25 cellular contexts compared by ENCODE assay signal in the genomic region with DNA sequence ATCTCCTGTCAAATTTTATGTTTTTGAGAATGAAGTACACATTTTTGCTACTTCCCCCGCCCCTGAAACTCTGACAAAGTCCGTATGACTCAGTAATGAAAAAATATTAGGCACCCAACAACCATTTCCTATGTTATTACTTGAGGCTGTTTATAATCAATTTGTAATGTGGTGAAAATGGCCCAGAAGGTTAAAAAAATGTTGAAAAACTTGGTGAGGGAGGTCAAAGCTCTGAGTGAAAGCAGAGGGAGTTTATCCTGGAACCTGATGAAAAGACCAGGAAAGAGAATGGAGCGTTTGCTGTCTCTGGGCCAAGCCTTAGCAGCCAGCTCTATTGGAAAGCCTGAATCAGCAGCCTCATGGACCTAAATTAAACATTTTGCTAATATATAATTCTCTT.
A peak's percentile ranks its signal among the peaks of the same experiment; 100 is the strongest.
DNase-seq lines count a peak whose midpoint lies in the region; ATAC-seq and TF ChIP-seq lines count a peak whose summit lies in the region.
"Had no signal": no experiment of that assay in that cellular context is flagged by ENCODE, and none has a peak within 500 bp of the region (broad histone marks: within the 10 kb centered on the region; RNA-seq: fewer than 3 reads in every experiment).

No MANE protein-coding gene starts in this region.

- H3K9me2 ChIP-seq in MM.1S (replicated peaks; ENCODE audit: insufficient read depth, low read length), result no peaks in the 10 kb centered on the region

- H3K79me2 ChIP-seq in fibroblast of lung (ENCODE audit: control insufficient read depth, insufficient read depth, low read length) (no peaks in the 10 kb centered on the region), osteoblast (ENCODE audit: insufficient read depth, low read length) (no peaks in the 10 kb centered on the region), MM.1S (ENCODE audit: low read length) (no peaks in the 10 kb centered on the region)

- CTCF ChIA-PET in BJ (lab: Yijun Ruan, JAX), result no interaction called here

- H3F3A ChIP-seq in MM.1S (ENCODE audit: insufficient read depth, low read length), result no peaks in the 10 kb centered on the region

- no peak for ATAC-seq in HG02763 (IDR thresholded peaks at IDR 0.05; ENCODE audit: unreplicated experiment)
- ATAC-seq: activated CD4-positive, CD25-positive, alpha-beta regulatory T cell treated with anti-CD3 and anti-CD28 coated beads, Interleukin-2, amount 50 U/mL, for 24 hours; activated CD8-positive, alpha-beta T cell treated with anti-CD3 and anti-CD28 coated beads for 36 hours; Panc1; stimulated activated effector memory CD8-positive, alpha-beta T cell treated with anti-CD3 and anti-CD28 coated beads, Interleukin-12 subunit alpha, Interleukin-12 subunit beta, amount 100 ng/mL, for 72 hours had no signal

- no peak overlapping the region for H3K27ac ChIP-seq in fibroblast of lung (ENCODE audit: insufficient read depth, low read length)
- H3K27ac ChIP-seq in osteoblast (ENCODE audit: low read depth, low read length), result no peak overlapping the region
- no peak overlapping the region for H3K27ac ChIP-seq in MM.1S (ENCODE audit: low read length)
- H3K27ac ChIP-seq: brain microvascular endothelial cell, esophagus muscularis mucosa, neutrophil, SJCRH30 had no signal

- DNase-seq in BJ (ENCODE audit: low read depth) (peak; percentile 1), MG63 (peak; percentile 4), fibroblast of lung (ENCODE audit: low read depth in 2 of 2) (peak; percentile 11 to 27), osteoblast (ENCODE audit: insufficient read length, low spot score, missing footprints) (peak; percentile 42), NCI-H1092 treated with DMSO at 0.1 percent for 48 hours (lab: John Stamatoyannopoulos, UW) (no peak), MM.1S (no peak), occipital lobe (lab: John Stamatoyannopoulos, UW) (no peak)
- DNase-seq: activated CD8-positive, alpha-beta T cell treated with anti-CD3 and anti-CD28 coated beads for 36 hours; activated effector memory CD4-positive, alpha-beta T cell treated with Interleukin-2 at 50 U/mL for 16 hours; brain microvascular endothelial cell; effector CD4-positive, alpha-beta T cell; kidney glomerular epithelial cell; NCI-H1417; NCI-H2081 treated with DMSO at 0.1 percent for 48 hours; NCI-H510A treated with DMSO at 0.1 percent for 48 hours; NK-92 treated with Interleukin-12 subunit alpha and Interleukin-12 subunit beta, amount 100 ng/mL, for 24 hours; SJCRH30; small intestine; stimulated activated CD4-positive, alpha-beta T cell treated with anti-CD3 and anti-CD28 coated beads, Interleukin-1b, Interleukin-23, amount 100 ng/mL, for 48 hours had no signal

- H3K9me3 ChIP-seq in MG63, result no peaks in the 10 kb centered on the region
- H3K9me3 ChIP-seq in fibroblast of lung (ENCODE audit: control insufficient read depth, insufficient read depth, low read depth, low read length), result no peaks in the 10 kb centered on the region
- no peaks in the 10 kb centered on the region for H3K9me3 ChIP-seq in osteoblast (ENCODE audit: low read depth, low read length)
- H3K9me3 ChIP-seq in MM.1S (replicated peaks; ENCODE audit: insufficient read depth, low read length), result no peaks in the 10 kb centered on the region
- H3K9me3 ChIP-seq: esophagus muscularis mucosa, neutrophil, SJCRH30 had no signal

- H2AFZ ChIP-seq in fibroblast of lung (ENCODE audit: low read length) (no peak overlapping the region), osteoblast (ENCODE audit: low read length) (no peak overlapping the region), MM.1S (ENCODE audit: low read length) (no peak overlapping the region)

- no peak overlapping the region for H3K4me3 ChIP-seq in BJ (ENCODE audit: low read depth, low read length)
- no peak overlapping the region for H3K4me3 ChIP-seq in MG63
- H3K4me3 ChIP-seq in fibroblast of lung (replicated peaks in 1 of 4; ENCODE audit: control extremely low read depth in 1 of 4, insufficient read depth in 1 of 4, low read depth in 3 of 4, low read length in 4 of 4), result no peak overlapping the region
- no peak overlapping the region for H3K4me3 ChIP-seq in osteoblast (ENCODE audit: insufficient read depth, low read length)
- H3K4me3 ChIP-seq in MM.1S (ENCODE audit: low read length), result no peak overlapping the region
- H3K4me3 ChIP-seq: esophagus muscularis mucosa, SJCRH30 had no signal

- POLR2A ChIA-PET in BJ (lab: Charles Lee), result no interaction called here

- H3K4me1 ChIP-seq in fibroblast of lung (ENCODE audit: control insufficient read depth, extremely low read depth, insufficient read depth, low read length), result no peaks in the 10 kb centered on the region
- H3K4me1 ChIP-seq in osteoblast (ENCODE audit: insufficient read depth, low read length), result no peaks in the 10 kb centered on the region
- no peaks in the 10 kb centered on the region for H3K4me1 ChIP-seq in MM.1S (ENCODE audit: low read length)
- H3K4me1 ChIP-seq: esophagus muscularis mucosa, SJCRH30 had no signal

- H4K20me1 ChIP-seq in fibroblast of lung (ENCODE audit: control insufficient read depth, extremely low read depth, insufficient read depth, low read length) (no peaks in the 10 kb centered on the region), osteoblast (ENCODE audit: insufficient read depth, low read length) (no peaks in the 10 kb centered on the region), MM.1S (ENCODE audit: insufficient read depth, low read length) (no peaks in the 10 kb centered on the region)

- H3K4me2 ChIP-seq in fibroblast of lung (ENCODE audit: extremely low read depth, insufficient read depth, low read length) (no peak overlapping the region), osteoblast (ENCODE audit: insufficient read depth, low read length) (no peak overlapping the region), MM.1S (ENCODE audit: low read depth, low read length) (no peak overlapping the region)

- H3K9ac ChIP-seq in fibroblast of lung (ENCODE audit: insufficient read depth, low read length), result no peak overlapping the region
- no peak overlapping the region for H3K9ac ChIP-seq in MM.1S (ENCODE audit: low read length)

- no peaks in the 10 kb centered on the region for H3K27me3 ChIP-seq in BJ (ENCODE audit: control insufficient read depth, insufficient read depth, low read length)
- H3K27me3 ChIP-seq in MG63, result no peaks in the 10 kb centered on the region
- H3K27me3 ChIP-seq in fibroblast of lung (ENCODE audit: control insufficient read depth, insufficient read depth, low read length), result no peaks in the 10 kb centered on the region
- H3K27me3 ChIP-seq in osteoblast (ENCODE audit: insufficient read depth, low read length), result no peaks in the 10 kb centered on the region
- H3K27me3 ChIP-seq in MM.1S (replicated peaks; ENCODE audit: insufficient read depth, low read length), result no peaks in the 10 kb centered on the region
- H3K27me3 ChIP-seq: brain microvascular endothelial cell, esophagus muscularis mucosa, neutrophil, SJCRH30 had no signal

- H3K36me3 ChIP-seq in BJ (ENCODE audit: control insufficient read depth, insufficient read depth, low read length) (no peaks in the 10 kb centered on the region), MG63 (no peaks in the 10 kb centered on the region), fibroblast of lung (ENCODE audit: control insufficient read depth, insufficient read depth, low read length) (no peaks in the 10 kb centered on the region), osteoblast (ENCODE audit: insufficient read depth, low read length) (no peaks in the 10 kb centered on the region), MM.1S (replicated peaks; ENCODE audit: insufficient read depth, low read length) (no peaks in the 10 kb centered on the region)
- H3K36me3 ChIP-seq: brain microvascular endothelial cell, esophagus muscularis mucosa, neutrophil, SJCRH30 had no signal

- TF ChIP-seq CTCF in BJ (IDR thresholded peaks at IDR 0.05; ENCODE audit: insufficient read depth, low read depth, low read length) (no peak), fibroblast of lung (conservative IDR thresholded peaks at IDR 0.05 in 1 of 2, IDR thresholded peaks at IDR 0.05 in 1 of 2; ENCODE audit: low read depth in 1 of 2, low read length in 2 of 2) (no peak), osteoblast (IDR thresholded peaks at IDR 0.05; ENCODE audit: extremely low read depth, low read depth, low read length) (no peak), MM.1S (IDR thresholded peaks at IDR 0.05; ENCODE audit: low read length) (no peak)

Comparison
In these comparisons a context has a peak if more than half of its experiments do, and no peak if none do; other contexts are left out.
1. DNase-seq: peak in BJ (single experiment), MG63 (single experiment), fibroblast of lung (2 of 2) and osteoblast (single experiment); none in NCI-H1092 treated with DMSO at 0.1 percent for 48 hours (single experiment), MM.1S (single experiment) and occipital lobe (single experiment).